26 cellular contexts compared by ENCODE assay signal in the genomic region with DNA sequence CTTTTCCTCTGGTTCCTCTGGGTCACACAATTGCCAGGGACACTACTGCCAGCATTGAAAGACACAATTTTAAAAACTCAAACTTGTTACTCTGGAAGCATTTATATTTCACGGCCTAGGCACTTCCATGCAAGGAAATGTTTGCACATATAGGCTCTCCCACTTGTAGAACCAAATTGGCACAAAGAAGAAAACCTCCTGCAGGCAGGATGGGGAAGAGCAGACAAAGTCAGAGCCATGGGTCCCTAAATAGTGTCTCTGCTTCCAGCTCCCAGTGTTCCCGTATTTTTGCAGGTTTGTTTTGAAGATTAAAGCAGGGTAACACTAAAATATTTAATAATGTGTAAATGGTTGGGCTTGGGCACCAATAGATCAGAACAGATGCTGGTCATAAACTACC. TPM values are rescaled to one million over a fixed set of nuclear protein-coding genes. Genes with fewer than 3 reads are reported as not detected.
"Had no signal": no experiment of that assay in that cellular context is flagged by ENCODE, and none has a peak within 500 bp of the region (broad histone marks: within the 10 kb centered on the region; RNA-seq: fewer than 3 reads in every experiment).

No MANE protein-coding gene starts in this region.

- FAIRE-seq: islet of Langerhans, pancreas, small intestine, TTC549 had no signal

- H3K36me3 ChIP-seq: colonic mucosa, neutrophil, pancreas, right lobe of liver, suprapubic skin, transverse colon had no signal

- DNase-seq: activated B cell treated with CpG ODN at 0.5 μM for 24 hours; activated CD4-positive, alpha-beta T cell treated with anti-CD3 and anti-CD28 coated beads for 48 hours; activated CD8-positive, alpha-beta T cell treated with anti-CD3 and anti-CD28 coated beads for 36 hours; activated naive CD4-positive, alpha-beta T cell; activated naive CD8-positive, alpha-beta T cell treated with anti-CD3 and anti-CD28 coated beads for 36 hours; activated T-cell treated with anti-CD3 and anti-CD28 coated beads, Interleukin-2, amount 50 U/mL, for 1 hour; amniotic stem cell; body of pancreas; colonic mucosa; left cardiac atrium; mesenchymal stem cell; naive thymus-derived CD8-positive, alpha-beta T cell; pancreas; right lobe of liver; small intestine; stimulated activated CD4-positive, alpha-beta T cell treated with anti-CD3 and anti-CD28 coated beads, Interleukin-15, amount 100 ng/mL, for 24 hours; stimulated activated CD4-positive, alpha-beta T cell treated with anti-CD3 and anti-CD28 coated beads, Interleukin-2, amount 100 ng/mL, for 48 hours; SW 1271; transverse colon had no signal

- H3K9me3 ChIP-seq: body of pancreas, colonic mucosa, neutrophil, pancreas, right lobe of liver, suprapubic skin, transverse colon had no signal

- ATAC-seq: activated CD8-positive, alpha-beta T cell treated with anti-CD3 and anti-CD28 coated beads for 36 hours; activated T-helper 17 cell treated with anti-CD3 and anti-CD28 coated beads, Interleukin-2, amount 50 U/mL, for 72 hours; body of pancreas; esophagus mucosa; left cardiac atrium; naive thymus-derived CD8-positive, alpha-beta T cell; right lobe of liver had no signal

- H3K27me3 ChIP-seq: body of pancreas, colonic mucosa, neutrophil, pancreas, right lobe of liver, suprapubic skin, transverse colon had no signal

- H3K27ac ChIP-seq: body of pancreas, colonic mucosa, neutrophil, pancreas, right lobe of liver, suprapubic skin, transverse colon had no signal

- H3K4me1 ChIP-seq: body of pancreas, colonic mucosa, pancreas, right lobe of liver, suprapubic skin, transverse colon had no signal

- H3K4me3 ChIP-seq: body of pancreas, colonic mucosa, right lobe of liver, suprapubic skin, transverse colon had no signal

RNA-seq across cellular contexts. Expression of a gene that starts 19.0 kb away (rescaled TPM):
- total RNA-seq: activated B cell treated with CpG ODN at 0.5 μM for 24 hours; activated CD8-positive, alpha-beta T cell treated with anti-CD3 and anti-CD28 coated beads for 36 hours; activated naive CD8-positive, alpha-beta T cell treated with anti-CD3 and anti-CD28 coated beads for 36 hours; activated T-helper 17 cell treated with anti-CD3 and anti-CD28 coated beads, Interleukin-2, amount 50 U/mL, for 72 hours; naive thymus-derived CD8-positive, alpha-beta T cell; T-helper 2 cell treated with Interferon-gamma antibody and Interleukin-4, amounts not matched to agents 100 ng/mL and 5 ng/mL, for 36 hours had no signal
- polyA plus RNA-seq: naive thymus-derived CD8-positive, alpha-beta T cell had no signal
